Comparison of ENCODE assay signal across 8 cellular contexts in genomic region chr16:47459603-47460002, GRCh38. TPM values are rescaled to one million over a fixed set of nuclear protein-coding genes. Genes with fewer than 3 reads are reported as not detected.
A peak's percentile ranks its signal among the peaks of the same experiment; 100 is the strongest.
DNase-seq lines count a peak whose midpoint lies in the region; ATAC-seq and TF ChIP-seq lines count a peak whose summit lies in the region.

No MANE protein-coding gene starts in this region.

- DNase-seq in heart right ventricle = no peak
- no peak for DNase-seq in Right ventricle myocardium inferior (ENCODE audit: missing footprints)
- DNase-seq in activated naive CD8-positive, alpha-beta T cell treated with anti-CD3 and anti-CD28 coated beads, Interleukin-2, amount 50 U/mL, for 24 hours = no peak
- DNase-seq in memory B cell (ENCODE audit: low spot score in 2 of 2) = no peak
- DNase-seq in upper lobe of right lung = no peak
- DNase-seq in foreskin keratinocyte = no peak
- DNase-seq in DMS114 treated with DMSO at 0.1 percent for 48 hours (lab: John Stamatoyannopoulos, UW; ENCODE audit: unreplicated experiment) = no peak
- DNase-seq in putamen (ENCODE audit: low spot score) = no peak

- ATAC-seq in heart right ventricle (no peak), Right ventricle myocardium inferior (no peak), memory B cell (ENCODE audit: low read depth) (no peak), upper lobe of right lung (no peak), foreskin keratinocyte (no peak)
- no peak for ATAC-seq in activated naive CD8-positive, alpha-beta T cell treated with anti-CD3 and anti-CD28 coated beads, Interleukin-2, amount 50 U/mL, for 24 hours

- H3K36me3 Mint-ChIP-seq in activated naive CD8-positive, alpha-beta T cell treated with anti-CD3 and anti-CD28 coated beads, Interleukin-2, amount 50 U/mL, for 24 hours (ENCODE audit: low read depth) = peaks cover 10% of the 10 kb centered on the region
- H3K36me3 Mint-ChIP-seq in memory B cell = peaks cover 16% of the 10 kb centered on the region

- no peaks in the 10 kb centered on the region for H3K9me3 ChIP-seq in heart right ventricle
- no peaks in the 10 kb centered on the region for H3K9me3 ChIP-seq in upper lobe of right lung

- H3K9me3 Mint-ChIP-seq in activated naive CD8-positive, alpha-beta T cell treated with anti-CD3 and anti-CD28 coated beads, Interleukin-2, amount 50 U/mL, for 24 hours = no peaks in the 10 kb centered on the region
- H3K9me3 Mint-ChIP-seq in memory B cell = no peaks in the 10 kb centered on the region

- peaks cover 57% of the 10 kb centered on the region for H3K4me1 Mint-ChIP-seq in activated naive CD8-positive, alpha-beta T cell treated with anti-CD3 and anti-CD28 coated beads, Interleukin-2, amount 50 U/mL, for 24 hours
- peaks cover 27% of the 10 kb centered on the region for H3K4me1 Mint-ChIP-seq in memory B cell

- intact Hi-C loops in heart right ventricle (cut with DNase I) = loop anchor here in 3 of 10 donors (2.0 to 10.0 kb wide), 4 partner anchors 33 to 325 kb away; no protein-coding TSS in a partner anchor
- intact Hi-C loops in Right ventricle myocardium inferior (cut with DNase I) = loop anchor here (2.0 to 10.0 kb wide), 2 partner anchors 33 to 185 kb away; no protein-coding TSS in a partner anchor
- intact Hi-C loops in upper lobe of right lung (cut with DNase I) = no loop called here

- no peaks in the 10 kb centered on the region for H3K27me3 Mint-ChIP-seq in activated naive CD8-positive, alpha-beta T cell treated with anti-CD3 and anti-CD28 coated beads, Interleukin-2, amount 50 U/mL, for 24 hours
- H3K27me3 Mint-ChIP-seq in memory B cell = no peaks in the 10 kb centered on the region

- H3K27ac ChIP-seq in heart right ventricle = peak overlapping the region in 4 of 10 donors; percentile 5 to 100 (median 98)
- no peak overlapping the region for H3K27ac ChIP-seq in upper lobe of right lung
- H3K27ac ChIP-seq in foreskin keratinocyte = no peak overlapping the region

- WGBS in heart right ventricle, 2 donors = 84 to 97% methylated on average over 1 of the region's 1 CpG

- H3K4me3 ChIP-seq in heart right ventricle (peak overlapping the region in 9 of 10 donors; percentile 53 to 97 (median 89)), upper lobe of right lung (peak overlapping the region; percentile 97)

- peaks cover 10 to 55% (median 47%) of the 10 kb centered on the region in 9 donors for H3K4me1 ChIP-seq in heart right ventricle
- peaks cover 37% of the 10 kb centered on the region for H3K4me1 ChIP-seq in upper lobe of right lung
- H3K4me1 ChIP-seq in foreskin keratinocyte = peaks cover 12% of the 10 kb centered on the region

- TF ChIP-seq CTCF in heart right ventricle (IDR thresholded peaks at IDR 0.05) (no peak), upper lobe of right lung (IDR thresholded peaks at IDR 0.05) (no peak), foreskin keratinocyte (conservative IDR thresholded peaks at IDR 0.05) (no peak)

- peaks cover 0 to 49% (median 6%) of the 10 kb centered on the region in 9 donors for H3K36me3 ChIP-seq in heart right ventricle
- peaks cover 24% of the 10 kb centered on the region for H3K36me3 ChIP-seq in upper lobe of right lung

- peak overlapping the region; percentile 99 for H3K4me3 Mint-ChIP-seq in activated naive CD8-positive, alpha-beta T cell treated with anti-CD3 and anti-CD28 coated beads, Interleukin-2, amount 50 U/mL, for 24 hours
- H3K4me3 Mint-ChIP-seq in memory B cell = peak overlapping the region; percentile 98

- H3K27ac Mint-ChIP-seq in activated naive CD8-positive, alpha-beta T cell treated with anti-CD3 and anti-CD28 coated beads, Interleukin-2, amount 50 U/mL, for 24 hours = peak overlapping the region; percentile 98
- peak overlapping the region; percentile 99 for H3K27ac Mint-ChIP-seq in memory B cell

- H3K27me3 ChIP-seq in heart right ventricle (no peaks in the 10 kb centered on the region), upper lobe of right lung (no peaks in the 10 kb centered on the region), foreskin keratinocyte (no peaks in the 10 kb centered on the region)

RNA-seq across cellular contexts. Expression of gene ITFG1, which starts 1.3 kb away (rescaled TPM):
- total RNA-seq in heart right ventricle (10 to 100 TPM; 64.2 to 94.5 (median 75.4) TPM), Right ventricle myocardium inferior (58.4 TPM), upper lobe of right lung (58.2 TPM), foreskin keratinocyte (34.0 and 36.8 TPM in 2 replicates)
- polyA plus RNA-seq in heart right ventricle (10 to 100 TPM; 10.1 to 28.1 TPM), foreskin keratinocyte (26.6 and 32.3 TPM in 2 replicates)

RNA-seq across cellular contexts. Expression of gene PHKB, which starts 1.5 kb away (rescaled TPM):
- total RNA-seq in heart right ventricle = 10 to 100 TPM; 61.2 to 76.6 (median 64.5) TPM
- 10 to 100 TPM; 16.9 to 20.0 TPM for polyA plus RNA-seq in heart right ventricle
- 72.8 TPM for total RNA-seq in Right ventricle myocardium inferior
- 91.8 TPM for total RNA-seq in upper lobe of right lung
- 48.5 and 55.0 TPM in 2 replicates for total RNA-seq in foreskin keratinocyte
- polyA plus RNA-seq in foreskin keratinocyte = 23.6 and 27.5 TPM in 2 replicates
